In genomic region chr1:167791281-167792209, GRCh38 we compare ENCODE assay signal across 9 cellular contexts.
A peak's percentile ranks its signal among the peaks of the same experiment; 100 is the strongest.
DNase-seq lines count a peak whose midpoint lies in the region; ATAC-seq and TF ChIP-seq lines count a peak whose summit lies in the region.
"Had no signal": no experiment of that assay in that cellular context is flagged by ENCODE, and none has a peak within 500 bp of the region (broad histone marks: within the 10 kb centered on the region; RNA-seq: fewer than 3 reads in every experiment).

No MANE protein-coding gene starts in this region.

- H3K4me3 ChIP-seq in BLaER1 (no peak overlapping the region), fibroblast of mammary gland (ENCODE audit: control insufficient read depth, low read depth, low read length) (no peak overlapping the region), ovary (no peak overlapping the region)

- no peak overlapping the region for H3K4me3 Mint-ChIP-seq in natural killer cell treated with Interleukin-12 subunit alpha and Interleukin-12 subunit beta and Interleukin-15 and Interleukin-18, amount 100 ng/mL, for 72 hours

- no peak for TF ChIP-seq POLR2A in ovary (IDR thresholded peaks at IDR 0.05)

- peak overlapping the region; percentile 55 for H3K4me2 ChIP-seq in BLaER1

- H3K27me3 Mint-ChIP-seq in natural killer cell treated with Interleukin-12 subunit alpha and Interleukin-12 subunit beta and Interleukin-15 and Interleukin-18, amount 100 ng/mL, for 72 hours = no peaks in the 10 kb centered on the region

- H3K9me3 ChIP-seq in BLaER1 = 0 out of 2 replicates have a peak, but pooled peaks cover 3% of the 10 kb centered on the region
- H3K9me3 ChIP-seq in ovary = no peaks in the 10 kb centered on the region

- H3K27ac Mint-ChIP-seq in natural killer cell treated with Interleukin-12 subunit alpha and Interleukin-12 subunit beta and Interleukin-15 and Interleukin-18, amount 100 ng/mL, for 72 hours = no peak overlapping the region

- ATAC-seq in HG03469 (IDR thresholded peaks at IDR 0.05; ENCODE audit: unreplicated experiment) = no peak
- no peak for ATAC-seq in natural killer cell treated with Interleukin-12 subunit alpha and Interleukin-12 subunit beta and Interleukin-15 and Interleukin-18, amount 100 ng/mL, for 72 hours

- no peaks in the 10 kb centered on the region for H3K9me3 Mint-ChIP-seq in natural killer cell treated with Interleukin-12 subunit alpha and Interleukin-12 subunit beta and Interleukin-15 and Interleukin-18, amount 100 ng/mL, for 72 hours

- TF ChIP-seq EP300 in ovary (IDR thresholded peaks at IDR 0.05) = peak; percentile 25

- H3K36me3 Mint-ChIP-seq in natural killer cell treated with Interleukin-12 subunit alpha and Interleukin-12 subunit beta and Interleukin-15 and Interleukin-18, amount 100 ng/mL, for 72 hours = no peaks in the 10 kb centered on the region

- WGBS in ovary, 3 donors = 50 to 63% (median 56%) methylated on average over 6 of the region's 6 CpGs

- TF ChIP-seq CTCF in fibroblast of mammary gland (conservative IDR thresholded peaks at IDR 0.05; ENCODE audit: control insufficient read depth, insufficient read depth, low read depth, low read length) (peak; percentile 6), ovary (IDR thresholded peaks at IDR 0.05) (no peak)

- H3K4me1 ChIP-seq in BLaER1 = peaks cover 43% of the 10 kb centered on the region
- H3K4me1 ChIP-seq in ovary (ENCODE audit: insufficient read depth) = peaks cover 5% of the 10 kb centered on the region

- H3K27ac ChIP-seq in BLaER1 = peak overlapping the region; percentile 9; the same call in 1 of the 2 replicates
- no peak overlapping the region for H3K27ac ChIP-seq in ovary

- H3K9ac ChIP-seq in BLaER1 = no peak overlapping the region

- H4K20me1 ChIP-seq in BLaER1 = no peaks in the 10 kb centered on the region

- DNase-seq in NCI-H524 (lab: John Stamatoyannopoulos, UW) = peak; percentile 69 to 84
- peak; percentile 99 for DNase-seq in fibroblast of mammary gland (ENCODE audit: low read depth)
- DNase-seq in ovary = peak in 3 of 5 donors; percentile 30 to 78 (median 51)
- no peak for DNase-seq in activated CD4-positive, alpha-beta T cell treated with anti-CD3 and anti-CD28 coated beads, Interleukin-2, amount 50 U/mL, for 48 hours
- DNase-seq in natural killer cell treated with Interleukin-12 subunit alpha and Interleukin-12 subunit beta and Interleukin-15 and Interleukin-18, amount 100 ng/mL, for 72 hours (ENCODE audit: low spot score) = no peak
- no peak for DNase-seq in hippocampal formation (lab: John Stamatoyannopoulos, UW)
- DNase-seq: midbrain had no signal

- H3K36me3 ChIP-seq in BLaER1 = peaks cover 49% of the 10 kb centered on the region
- no peaks in the 10 kb centered on the region for H3K36me3 ChIP-seq in ovary

- H3K27me3 ChIP-seq in BLaER1 (no peaks in the 10 kb centered on the region), ovary (no peaks in the 10 kb centered on the region)

- intact Hi-C loops in ovary (cut with DNase I) = no loop called here

- no peaks in the 10 kb centered on the region for H3K4me1 Mint-ChIP-seq in natural killer cell treated with Interleukin-12 subunit alpha and Interleukin-12 subunit beta and Interleukin-15 and Interleukin-18, amount 100 ng/mL, for 72 hours (ENCODE audit: low read depth in 2 of 2)

Comparison
In these comparisons a context has a peak if more than half of its experiments do, and no peak if none do; other contexts are left out.
1. DNase-seq: peak in NCI-H524 (2 of 2), fibroblast of mammary gland (single experiment) and ovary (3 of 5); none in activated CD4-positive, alpha-beta T cell treated with anti-CD3 and anti-CD28 coated beads, Interleukin-2, amount 50 U/mL, for 48 hours (0 of 2), natural killer cell treated with Interleukin-12 subunit alpha and Interleukin-12 subunit beta and Interleukin-15 and Interleukin-18, amount 100 ng/mL, for 72 hours (single experiment) and hippocampal formation (0 of 2).